ENCODE assay signal across 9 cellular contexts in the genomic region with DNA sequence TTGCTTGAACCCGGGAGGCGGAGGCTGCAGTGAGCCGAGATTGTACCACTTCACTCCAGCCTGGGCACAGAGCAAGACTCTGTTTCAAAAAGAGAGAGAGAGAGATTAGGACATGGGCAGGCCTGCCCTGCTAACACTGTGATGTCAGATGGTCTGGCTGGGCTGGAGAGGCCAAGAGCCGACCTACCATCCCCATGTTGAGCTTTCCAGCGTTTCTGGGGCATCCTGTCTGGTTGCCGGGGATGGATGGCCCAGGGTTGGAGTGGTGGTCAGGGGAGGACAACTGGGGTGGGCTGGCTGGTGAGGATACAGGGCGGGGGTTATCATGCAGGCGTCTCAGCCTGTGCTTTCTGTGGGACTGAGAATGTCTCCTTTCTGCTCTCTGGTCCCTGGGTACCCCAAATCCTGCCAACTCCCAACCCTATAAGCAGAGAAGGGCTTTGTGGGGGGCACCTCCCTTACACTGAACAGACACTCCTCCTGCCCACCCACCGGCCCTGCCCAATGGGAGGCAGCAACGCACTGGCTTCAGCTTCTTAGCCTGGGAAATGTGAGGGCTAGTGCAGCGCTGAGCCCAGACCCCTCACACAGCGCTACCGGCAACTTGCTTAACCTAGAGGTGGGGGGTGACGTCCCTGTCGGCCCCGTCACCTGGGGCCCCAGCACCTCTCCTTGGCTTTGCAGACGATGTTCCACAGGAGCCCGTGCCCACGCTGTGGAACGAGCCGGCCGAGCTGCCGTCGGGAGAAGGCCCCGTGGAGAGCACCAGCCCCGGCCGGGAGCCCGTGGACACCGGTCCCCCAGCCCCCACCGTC. TPM values are rescaled to one million over a fixed set of nuclear protein-coding genes. Genes with fewer than 3 reads are reported as not detected.
A peak's percentile ranks its signal among the peaks of the same experiment; 100 is the strongest.
DNase-seq lines count a peak whose midpoint lies in the region; ATAC-seq and TF ChIP-seq lines count a peak whose summit lies in the region.
"Had no signal": no experiment of that assay in that cellular context is flagged by ENCODE, and none has a peak within 500 bp of the region (broad histone marks: within the 10 kb centered on the region; RNA-seq: fewer than 3 reads in every experiment).

No MANE protein-coding gene starts in this region.

- intact Hi-C loops in PC-9 (cut with micrococcal nuclease; ENCODE audit: unreplicated experiment): loop anchor here (1.0 kb wide), 1 partner anchor 151 kb away; no protein-coding TSS in a partner anchor

- H3K36me3 Mint-ChIP-seq in progenitor cell of endocrine pancreas (ENCODE audit: insufficient read depth): no peaks in the 10 kb centered on the region

- CTCF ChIA-PET in PC-9 (lab: Charles Lee): interaction anchor here (0.6 kb wide), 1 partner anchor 203 kb away, joined by 9 read pairs; no protein-coding TSS in a partner anchor

- POLR2A ChIA-PET in PC-9 (lab: Charles Lee; ENCODE audit: unreplicated experiment): no interaction called here

- peak overlapping the region; percentile 57 for H3K4me3 Mint-ChIP-seq in progenitor cell of endocrine pancreas (ENCODE audit: low read depth)

- no peak for ATAC-seq in GM21786 (IDR thresholded peaks at IDR 0.05; ENCODE audit: unreplicated experiment)
- ATAC-seq: K562 had no signal

- H3K4me2 ChIP-seq in PC-9: peak overlapping the region; percentile 65

- no peak overlapping the region for H3K27ac ChIP-seq in PC-9

- H3K4me3 ChIP-seq in PC-9 (peak overlapping the region; percentile 54; the same call in 1 of the 2 replicates), BE2C (ENCODE audit: low read depth, low read length) (no peak overlapping the region)
- H3K4me3 ChIP-seq: K562 had no signal

- no peaks in the 10 kb centered on the region for H3K4me1 Mint-ChIP-seq in progenitor cell of endocrine pancreas (ENCODE audit: low read depth)

- peaks cover 14% of the 10 kb centered on the region; the same call in 1 of the 2 replicates for H3F3A ChIP-seq in PC-9 (ENCODE audit: insufficient read depth, low read depth)

- no peaks in the 10 kb centered on the region for H3K9me3 Mint-ChIP-seq in progenitor cell of endocrine pancreas (ENCODE audit: low read depth)

- no peaks in the 10 kb centered on the region for H3K27me3 ChIP-seq in PC-9 (ENCODE audit: insufficient read depth, low read depth)
- peaks cover 20% of the 10 kb centered on the region for H3K27me3 ChIP-seq in BE2C

- H3K79me2 ChIP-seq in PC-9 (ENCODE audit: low read depth): no peaks in the 10 kb centered on the region

- H3K4me1 ChIP-seq in PC-9 (replicated peaks; ENCODE audit: insufficient read depth) (no peaks in the 10 kb centered on the region), BE2C (no peaks in the 10 kb centered on the region)

- DNase-seq in PC-9: peak in 1 of 2 experiments; percentile 34
- peak; percentile 53 for DNase-seq in globus pallidus (ENCODE audit: low spot score)
- DNase-seq in progenitor cell of endocrine pancreas (ENCODE audit: low spot score, unreplicated experiment): no peak
- DNase-seq in GOT3 (lab: John Stamatoyannopoulos, UW): no peak
- no peak for DNase-seq in stimulated activated CD4-positive, alpha-beta T cell treated with anti-CD3 and anti-CD28 coated beads, Interleukin-4, amount 100 ng/mL, for 1 hour
- DNase-seq in BE2C: no peak

- no peaks in the 10 kb centered on the region for H3K9me3 ChIP-seq in PC-9 (ENCODE audit: insufficient read depth, low read depth)
- no peaks in the 10 kb centered on the region for H3K9me3 ChIP-seq in BE2C

- H4K20me1 ChIP-seq in PC-9 (ENCODE audit: insufficient read depth): no peaks in the 10 kb centered on the region

- peak overlapping the region; percentile 4; the same call in 1 of the 2 replicates for H2AFZ ChIP-seq in PC-9

- TSS peak; percentile 44 for BruUV-seq in PC-9 (replicated peaks; lab: Mats Ljungman, UMichigan)

- H3K36me3 ChIP-seq in PC-9 (ENCODE audit: low read depth) (no peaks in the 10 kb centered on the region), BE2C (no peaks in the 10 kb centered on the region)

- TF ChIP-seq CTCF in GM12873 (IDR thresholded peaks at IDR 0.05; ENCODE audit: insufficient read depth, low read depth, low read length, missing control alignments) (peak; percentile 17), PC-9 (conservative IDR thresholded peaks at IDR 0.05) (no peak), progenitor cell of endocrine pancreas (IDR thresholded peaks at IDR 0.05; ENCODE audit: unreplicated experiment) (no peak), BE2C (IDR thresholded peaks at IDR 0.05; ENCODE audit: low read depth, low read length) (no peak)

- no peak overlapping the region for H3K27ac Mint-ChIP-seq in progenitor cell of endocrine pancreas

- H3K9me2 ChIP-seq in PC-9 (ENCODE audit: insufficient read depth): no peaks in the 10 kb centered on the region

- peaks cover 15% of the 10 kb centered on the region for H3K27me3 Mint-ChIP-seq in progenitor cell of endocrine pancreas

RNA-seq across cellular contexts. Expression of gene SNORC, which starts 5.4 kb away (rescaled TPM):
- total RNA-seq in PC-9 (2021) (10.4 and 20.0 TPM in 2 replicates), progenitor cell of endocrine pancreas (1.8 and 2.8 TPM in 2 replicates)
- 14.1 TPM for polyA plus RNA-seq in BE2C (2012; ENCODE audit: insufficient read depth, insufficient read length, low read depth)
